Comparison of ENCODE assay signal across 32 cellular contexts in genomic region chr3:86797946-86798345, GRCh38.
"Had no signal": no experiment of that assay in that cellular context is flagged by ENCODE, and none has a peak within 500 bp of the region (broad histone marks: within the 10 kb centered on the region; RNA-seq: fewer than 3 reads in every experiment).

No MANE protein-coding gene starts in this region.

- H3K27me3 Mint-ChIP-seq: naive B cell; naive thymus-derived CD8-positive, alpha-beta T cell; natural killer cell treated with Interleukin-12 subunit alpha and Interleukin-12 subunit beta and Interleukin-15 and Interleukin-18, amount 100 ng/mL, for 72 hours; progenitor cell of endocrine pancreas; stimulated activated naive B cell treated with anti-CD40 and anti-IgM and Interleukin-4, amounts not matched to agents 10 μg/mL and 1 μg/mL and 100 μg/mL, for 72 hours; stimulated activated naive CD8-positive, alpha-beta T cell treated with anti-CD3 and anti-CD28 coated beads, Interleukin-15, Interleukin-2, amounts not matched to agents 100 ng/mL and 50 ng/mL, for 24 hours had no signal

- H3K36me3 Mint-ChIP-seq: naive B cell; naive thymus-derived CD8-positive, alpha-beta T cell; natural killer cell treated with Interleukin-12 subunit alpha and Interleukin-12 subunit beta and Interleukin-15 and Interleukin-18, amount 100 ng/mL, for 72 hours; stimulated activated effector memory CD8-positive, alpha-beta T cell treated with anti-CD3 and anti-CD28 coated beads, Interleukin-12 subunit alpha, Interleukin-12 subunit beta, amount 100 ng/mL, for 72 hours; stimulated activated naive B cell treated with anti-CD40 and anti-IgM and Interleukin-4, amounts not matched to agents 10 μg/mL and 1 μg/mL and 100 μg/mL, for 72 hours had no signal

- H3K4me1 Mint-ChIP-seq: naive B cell; naive thymus-derived CD8-positive, alpha-beta T cell; stimulated activated effector memory CD8-positive, alpha-beta T cell treated with anti-CD3 and anti-CD28 coated beads, Interleukin-12 subunit alpha, Interleukin-12 subunit beta, amount 100 ng/mL, for 72 hours; stimulated activated naive B cell treated with anti-CD40 and anti-IgM and Interleukin-4, amounts not matched to agents 10 μg/mL and 1 μg/mL and 100 μg/mL, for 72 hours had no signal

- H3K9me3 Mint-ChIP-seq: naive B cell; natural killer cell treated with Interleukin-12 subunit alpha and Interleukin-12 subunit beta and Interleukin-15 and Interleukin-18, amount 100 ng/mL, for 72 hours; nephron progenitor cell; neural crest cell; stimulated activated naive B cell treated with anti-CD40 and anti-IgM and Interleukin-4, amounts not matched to agents 10 μg/mL and 1 μg/mL and 100 μg/mL, for 72 hours; stimulated activated naive CD8-positive, alpha-beta T cell treated with anti-CD3 and anti-CD28 coated beads, Interleukin-15, Interleukin-2, amounts not matched to agents 100 ng/mL and 50 ng/mL, for 24 hours had no signal

- H3K4me3 Mint-ChIP-seq: naive B cell; naive thymus-derived CD8-positive, alpha-beta T cell; natural killer cell treated with Interleukin-12 subunit alpha and Interleukin-12 subunit beta and Interleukin-15 and Interleukin-18, amount 100 ng/mL, for 72 hours; nephron progenitor cell; neural crest cell; stimulated activated effector memory CD8-positive, alpha-beta T cell treated with anti-CD3 and anti-CD28 coated beads, Interleukin-12 subunit alpha, Interleukin-12 subunit beta, amount 100 ng/mL, for 72 hours; stimulated activated naive B cell treated with anti-CD40 and anti-IgM and Interleukin-4, amounts not matched to agents 10 μg/mL and 1 μg/mL and 100 μg/mL, for 72 hours; stimulated activated naive CD8-positive, alpha-beta T cell treated with anti-CD3 and anti-CD28 coated beads, Interleukin-15, Interleukin-2, amounts not matched to agents 100 ng/mL and 50 ng/mL, for 24 hours had no signal

- H3K27ac Mint-ChIP-seq: naive B cell; naive thymus-derived CD8-positive, alpha-beta T cell; natural killer cell treated with Interleukin-12 subunit alpha and Interleukin-12 subunit beta and Interleukin-15 and Interleukin-18, amount 100 ng/mL, for 72 hours; nephron progenitor cell; progenitor cell of endocrine pancreas; stimulated activated effector memory CD8-positive, alpha-beta T cell treated with anti-CD3 and anti-CD28 coated beads, Interleukin-12 subunit alpha, Interleukin-12 subunit beta, amount 100 ng/mL, for 72 hours; stimulated activated naive B cell treated with anti-CD40 and anti-IgM and Interleukin-4, amounts not matched to agents 10 μg/mL and 1 μg/mL and 100 μg/mL, for 72 hours; stimulated activated naive CD8-positive, alpha-beta T cell treated with anti-CD3 and anti-CD28 coated beads, Interleukin-15, Interleukin-2, amounts not matched to agents 100 ng/mL and 50 ng/mL, for 24 hours had no signal

- H3K36me3 ChIP-seq: neutrophil, ovary, right lobe of liver, sigmoid colon, spleen, stomach, thoracic aorta, thyroid gland, tibial nerve, upper lobe of left lung, vagina had no signal

- DNase-seq: naive B cell; naive thymus-derived CD8-positive, alpha-beta T cell; nephron progenitor cell; nucleus accumbens; ovary; posterior cingulate gyrus; psoas muscle; right cardiac atrium; right lobe of liver; sigmoid colon; spleen; stimulated activated CD4-positive, alpha-beta T cell treated with anti-CD3 and anti-CD28 coated beads, Interleukin-12 subunit alpha, Interleukin-12 subunit beta, amount 100 ng/mL, for 4 hours; stimulated activated CD4-positive, alpha-beta T cell treated with anti-CD3 and anti-CD28 coated beads, Interleukin-1b, Interleukin-23, amount 100 ng/mL, for 48 hours; stimulated activated CD4-positive, alpha-beta T cell treated with anti-CD3 and anti-CD28 coated beads, Interleukin-4, amount 100 ng/mL, for 24 hours; stimulated activated naive B cell treated with anti-CD40 and anti-IgM and Interleukin-4, amounts not matched to agents 10 μg/mL and 1 μg/mL and 100 μg/mL, for 72 hours; stimulated activated naive CD4-positive, alpha-beta T cell treated with Interleukin-2 at 50 U/mL for 16 hours; stomach; thyroid gland; trophoblast cell; upper lobe of left lung had no signal

- H3K79me2 ChIP-seq: parathyroid adenoma had no signal

- H3K9ac ChIP-seq: parathyroid adenoma had no signal

- FAIRE-seq: urothelium cell line had no signal

- H3K4me3 ChIP-seq: ovary, psoas muscle, right lobe of liver, sigmoid colon, smooth muscle cell, spleen, stomach, thoracic aorta, thyroid gland, tibial nerve, upper lobe of left lung, vagina had no signal

- H3K27ac ChIP-seq: neutrophil, ovary, parathyroid adenoma, psoas muscle, right lobe of liver, sigmoid colon, spleen, stomach, thoracic aorta, thyroid gland, tibial nerve, upper lobe of left lung, vagina had no signal

- H3K9me3 ChIP-seq: neutrophil, ovary, psoas muscle, right lobe of liver, sigmoid colon, spleen, stomach, thoracic aorta, thyroid gland, tibial nerve, upper lobe of left lung, vagina had no signal

- H2AFZ ChIP-seq: parathyroid adenoma had no signal

- H3K4me1 ChIP-seq: parathyroid adenoma, psoas muscle, right lobe of liver, spleen, thyroid gland, upper lobe of left lung had no signal

- H3K27me3 ChIP-seq: neutrophil, ovary, right lobe of liver, sigmoid colon, spleen, stomach, thyroid gland, tibial nerve, upper lobe of left lung, vagina had no signal

- H3K4me2 ChIP-seq: smooth muscle cell had no signal
